Comparison of ENCODE assay signal across 33 cellular contexts in genomic region chr3:143757691-143758090, GRCh38.
"Had no signal": no experiment of that assay in that cellular context is flagged by ENCODE, and none has a peak within 500 bp of the region (broad histone marks: within the 10 kb centered on the region; RNA-seq: fewer than 3 reads in every experiment).

No MANE protein-coding gene starts in this region.

- H3K27me3 Mint-ChIP-seq: activated B cell treated with CpG ODN at 0.5 μM for 24 hours; activated CD8-positive, alpha-beta T cell treated with anti-CD3 and anti-CD28 coated beads for 36 hours; activated naive CD8-positive, alpha-beta T cell treated with anti-CD3 and anti-CD28 coated beads, Interleukin-2, amount 10 ng/mL, durations not matched to agents 7 days and 5 days; activated T-helper 17 cell treated with anti-CD3 and anti-CD28 coated beads, Interleukin-2, amount 50 U/mL, for 72 hours; T-helper 17 cell had no signal

- H3K36me3 ChIP-seq: ascending aorta, breast epithelium, cardiac muscle cell, colonic mucosa, esophagus muscularis mucosa, gastroesophageal sphincter, heart right ventricle, WERI-Rb-1 had no signal

- H3K36me3 Mint-ChIP-seq: brain had no signal

- H3K4me3 Mint-ChIP-seq: activated B cell treated with CpG ODN at 0.5 μM for 24 hours; activated CD8-positive, alpha-beta T cell treated with anti-CD3 and anti-CD28 coated beads for 36 hours; activated naive CD4-positive, alpha-beta T cell treated with anti-CD3 and anti-CD28 coated beads for 36 hours; activated naive CD8-positive, alpha-beta T cell treated with anti-CD3 and anti-CD28 coated beads, Interleukin-2, amount 10 ng/mL, durations not matched to agents 7 days and 5 days; activated T-cell treated with anti-CD3 and anti-CD28 coated beads, Interleukin-2, amount 50 U/mL, for 4 hours; activated T-helper 17 cell treated with anti-CD3 and anti-CD28 coated beads, Interleukin-2, amount 50 U/mL, for 72 hours; brain; endodermal cell; T-helper 17 cell; T-helper 2 cell treated with Interferon-gamma antibody and Interleukin-4, amounts not matched to agents 5 μg/mL and 100 μg/mL, for 36 hours had no signal

- ATAC-seq: activated CD4-positive, CD25-positive, alpha-beta regulatory T cell treated with anti-CD3 and anti-CD28 coated beads, Interleukin-2, amount 50 U/mL, for 24 hours; activated CD8-positive, alpha-beta T cell treated with anti-CD3 and anti-CD28 coated beads for 36 hours; activated naive CD4-positive, alpha-beta T cell treated with anti-CD3 and anti-CD28 coated beads, Interleukin-2, amount 50 U/mL, for 72 hours; activated T-cell treated with anti-CD3 and anti-CD28 coated beads, Interleukin-2, amount 50 U/mL, for 4 hours; activated T-helper 17 cell treated with anti-CD3 and anti-CD28 coated beads, Interleukin-2, amount 50 U/mL, for 72 hours; foreskin keratinocyte; gastroesophageal sphincter; heart right ventricle; T-helper 17 cell had no signal

- H3K4me3 ChIP-seq: ascending aorta, breast epithelium, cardiac muscle cell, colonic mucosa, esophagus muscularis mucosa, gastroesophageal sphincter, heart right ventricle had no signal

- H3K9me3 Mint-ChIP-seq: activated B cell treated with CpG ODN at 0.5 μM for 24 hours; activated CD8-positive, alpha-beta T cell treated with anti-CD3 and anti-CD28 coated beads for 36 hours; activated T-cell treated with anti-CD3 and anti-CD28 coated beads, Interleukin-2, amount 50 U/mL, for 4 hours; activated T-helper 17 cell treated with anti-CD3 and anti-CD28 coated beads, Interleukin-2, amount 50 U/mL, for 72 hours; T-helper 2 cell treated with Interferon-gamma antibody and Interleukin-4, amounts not matched to agents 5 μg/mL and 100 μg/mL, for 36 hours had no signal

- H3K27ac Mint-ChIP-seq: activated B cell treated with CpG ODN at 0.5 μM for 24 hours; activated CD8-positive, alpha-beta T cell treated with anti-CD3 and anti-CD28 coated beads for 36 hours; activated naive CD4-positive, alpha-beta T cell treated with anti-CD3 and anti-CD28 coated beads for 36 hours; activated naive CD4-positive, alpha-beta T cell treated with anti-CD3 and anti-CD28 coated beads, Interleukin-2, amount 50 U/mL, for 72 hours; activated naive CD8-positive, alpha-beta T cell treated with anti-CD3 and anti-CD28 coated beads, Interleukin-2, amount 10 ng/mL, durations not matched to agents 7 days and 5 days; activated T-helper 17 cell treated with anti-CD3 and anti-CD28 coated beads, Interleukin-2, amount 50 U/mL, for 72 hours; brain; endodermal cell; T-helper 17 cell; T-helper 2 cell treated with Interferon-gamma antibody and Interleukin-4, amounts not matched to agents 5 μg/mL and 100 μg/mL, for 36 hours had no signal

- H3K4me1 ChIP-seq: ascending aorta, breast epithelium, colonic mucosa, foreskin keratinocyte had no signal

- H3K27me3 ChIP-seq: ascending aorta, breast epithelium, cardiac muscle cell, colonic mucosa, esophagus muscularis mucosa, foreskin keratinocyte, gastroesophageal sphincter, heart right ventricle had no signal

- H3K27ac ChIP-seq: ascending aorta, breast epithelium, cardiac muscle cell, colonic mucosa, esophagus muscularis mucosa, foreskin keratinocyte, gastroesophageal sphincter, heart right ventricle, WERI-Rb-1 had no signal

- DNase-seq: activated B cell treated with CpG ODN at 0.5 μM for 24 hours; activated CD4-positive, alpha-beta T cell treated with anti-CD3 and anti-CD28 coated beads for 48 hours; activated CD4-positive, alpha-beta T cell treated with anti-CD3 and anti-CD28 coated beads, Interleukin-2, amount 50 U/mL, for 1 hour; activated CD4-positive, alpha-beta T cell treated with anti-CD3 and anti-CD28 coated beads, Interleukin-2, amount 50 U/mL, for 48 hours; activated CD8-positive, alpha-beta memory T cell treated with anti-CD3 and anti-CD28 coated beads for 24 hours; activated CD8-positive, alpha-beta T cell treated with anti-CD3 and anti-CD28 coated beads for 36 hours; activated effector memory CD4-positive, alpha-beta T cell treated with Interleukin-2 at 50 U/mL for 16 hours; activated gamma-delta T cell treated with Interleukin-2 at 50 U/mL for 16 hours; activated naive CD4-positive, alpha-beta T cell treated with anti-CD3 and anti-CD28 coated beads for 36 hours; activated naive CD8-positive, alpha-beta T cell treated with anti-CD3 and anti-CD28 coated beads, Interleukin-2, amount 10 ng/mL, durations not matched to agents 7 days and 5 days; activated T-cell treated with anti-CD3 and anti-CD28 coated beads, Interleukin-2, amount 50 U/mL, for 4 hours; central memory CD4-positive, alpha-beta T cell; cerebellar nuclear complex; colonic mucosa; effector memory CD4-positive, alpha-beta T cell; endodermal cell; erythroblast; foreskin keratinocyte; heart right ventricle; T-helper 1 cell; T-helper 17 cell; T1000; WERI-Rb-1 had no signal

- H3K9me3 ChIP-seq: ascending aorta, breast epithelium, colonic mucosa, esophagus muscularis mucosa, gastroesophageal sphincter had no signal
